Comparison of ENCODE assay signal across 10 cellular contexts in the genomic region with DNA sequence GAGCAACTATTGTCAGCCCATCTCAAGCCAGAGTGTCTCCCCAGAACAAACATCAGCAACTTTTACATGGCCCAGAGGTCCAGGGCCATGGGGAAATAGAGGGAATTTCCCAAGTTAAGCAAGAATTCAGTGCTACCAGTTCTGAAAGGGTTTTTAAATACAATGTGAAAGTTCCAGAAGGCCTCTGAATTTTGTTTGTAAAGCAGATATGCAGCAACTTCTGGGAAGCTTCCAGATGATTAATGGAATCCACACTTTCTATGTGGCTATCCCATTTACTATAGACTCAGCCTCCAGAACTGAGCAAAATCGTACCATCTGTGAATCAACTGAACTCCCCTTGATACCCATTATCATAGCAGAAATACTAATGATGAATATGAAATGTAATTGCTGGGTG.
DNase-seq lines count a peak whose midpoint lies in the region; ATAC-seq and TF ChIP-seq lines count a peak whose summit lies in the region.
"Had no signal": no experiment of that assay in that cellular context is flagged by ENCODE, and none has a peak within 500 bp of the region (broad histone marks: within the 10 kb centered on the region; RNA-seq: fewer than 3 reads in every experiment).

No MANE protein-coding gene starts in this region.

- H3K27me3 Mint-ChIP-seq in MCF 10A (ENCODE audit: insufficient read depth, unreplicated experiment): no peaks in the 10 kb centered on the region
- H3K27me3 Mint-ChIP-seq in neural progenitor cell (ENCODE audit: insufficient read depth, low read depth): peaks cover 4% of the 10 kb centered on the region
- H3K27me3 Mint-ChIP-seq in endodermal cell (ENCODE audit: insufficient read depth): no peaks in the 10 kb centered on the region

- TF ChIP-seq CTCF in GM10248 (IDR thresholded peaks at IDR 0.05; ENCODE audit: control extremely low read depth, extremely low read depth, low read depth, missing control alignments): no peak
- TF ChIP-seq CTCF in MCF 10A (IDR thresholded peaks at IDR 0.05; ENCODE audit: unreplicated experiment): no peak
- no peak for TF ChIP-seq CTCF in neural progenitor cell (IDR thresholded peaks at IDR 0.05)
- no peak for TF ChIP-seq CTCF in endodermal cell (conservative IDR thresholded peaks at IDR 0.05)
- TF ChIP-seq CTCF in dorsolateral prefrontal cortex (IDR thresholded peaks at IDR 0.05 in 54 of 56, conservative IDR thresholded peaks at IDR 0.05 in 2 of 56; ENCODE audit: low read depth in 1 of 56, partially characterized antibody in 56 of 56): no peak

- ATAC-seq in HG02678 (IDR thresholded peaks at IDR 0.05; ENCODE audit: unreplicated experiment) (peak; percentile 76), HG03175 (IDR thresholded peaks at IDR 0.05; ENCODE audit: unreplicated experiment) (no peak)

- H3K9me3 Mint-ChIP-seq in MCF 10A (ENCODE audit: unreplicated experiment) (no peaks in the 10 kb centered on the region), neural progenitor cell (peaks cover 3% of the 10 kb centered on the region), endodermal cell (peaks cover 8% of the 10 kb centered on the region)

- H3K4me2 ChIP-seq in neural progenitor cell: peak overlapping the region; percentile 27

- POLR2A ChIA-PET in GM10248 (lab: Yijun Ruan, JAX) (no interaction called here), MCF 10A (lab: Yijun Ruan, JAX) (interaction anchor here (1.1 to 3.0 kb wide), 4 partner anchors 10 to 35 kb away, joined by 3 to 12 read pairs (median 6); no protein-coding TSS in a partner anchor)

- no peak overlapping the region for H2AFZ ChIP-seq in neural progenitor cell (replicated peaks)
- H2AFZ ChIP-seq: parathyroid adenoma had no signal

- H3K9ac ChIP-seq in neural progenitor cell (no peak overlapping the region), endodermal cell (ENCODE audit: extremely low read depth, low read length, poor library complexity, severe bottlenecking) (no peak overlapping the region)
- H3K9ac ChIP-seq: parathyroid adenoma had no signal

- H3K9me3 ChIP-seq in neural progenitor cell (ENCODE audit: low read depth): no peaks in the 10 kb centered on the region
- no peaks in the 10 kb centered on the region for H3K9me3 ChIP-seq in endodermal cell (ENCODE audit: control insufficient read depth, low read length)

- H3K27ac Mint-ChIP-seq in MCF 10A (ENCODE audit: low read depth, unreplicated experiment) (peak overlapping the region; percentile 86), neural progenitor cell (no peak overlapping the region), endodermal cell (no peak overlapping the region)
- H3K27ac Mint-ChIP-seq: stimulated activated naive CD8-positive, alpha-beta T cell treated with anti-CD3 and anti-CD28 coated beads, Interleukin-15, Interleukin-2, amounts not matched to agents 100 ng/mL and 50 ng/mL, for 24 hours had no signal

- no peaks in the 10 kb centered on the region for H4K20me1 ChIP-seq in neural progenitor cell (ENCODE audit: low read depth)

- H3K79me2 ChIP-seq in neural progenitor cell (ENCODE audit: low read depth): no peaks in the 10 kb centered on the region
- H3K79me2 ChIP-seq: parathyroid adenoma had no signal

- peaks cover 9% of the 10 kb centered on the region for H3F3A ChIP-seq in neural progenitor cell (ENCODE audit: low read depth)

- H3K36me3 ChIP-seq in neural progenitor cell (no peaks in the 10 kb centered on the region), endodermal cell (ENCODE audit: control insufficient read depth, insufficient read depth, low read length) (no peaks in the 10 kb centered on the region)

- 100% methylated on average over 1 of the region's 1 CpG; no CpG with 5 or more reads in 1 of the 2 experiments for WGBS in endodermal cell (ENCODE audit: insufficient coverage in 1 of 2, insufficient read length in 1 of 2), 2 experiments

- intact Hi-C loops in MCF 10A (cut with micrococcal nuclease) (no loop called here), dorsolateral prefrontal cortex (cut with DNase I) (no loop called here)

- H3K4me3 ChIP-seq in neural progenitor cell: no peak overlapping the region
- H3K4me3 ChIP-seq in endodermal cell (ENCODE audit: low read length): no peak overlapping the region
- H3K4me3 ChIP-seq in dorsolateral prefrontal cortex: no peak overlapping the region

- H3K4me3 Mint-ChIP-seq in MCF 10A (ENCODE audit: unreplicated experiment) (no peak overlapping the region), neural progenitor cell (no peak overlapping the region), endodermal cell (no peak overlapping the region)
- H3K4me3 Mint-ChIP-seq: stimulated activated naive CD8-positive, alpha-beta T cell treated with anti-CD3 and anti-CD28 coated beads, Interleukin-15, Interleukin-2, amounts not matched to agents 100 ng/mL and 50 ng/mL, for 24 hours had no signal

- peaks cover 37% of the 10 kb centered on the region for H3K4me1 Mint-ChIP-seq in MCF 10A (ENCODE audit: insufficient read depth, unreplicated experiment)
- H3K4me1 Mint-ChIP-seq in neural progenitor cell: peaks cover 21% of the 10 kb centered on the region
- peaks cover 21% of the 10 kb centered on the region for H3K4me1 Mint-ChIP-seq in endodermal cell

- no peaks in the 10 kb centered on the region for H3K36me3 Mint-ChIP-seq in MCF 10A (ENCODE audit: insufficient read depth, unreplicated experiment)
- no peaks in the 10 kb centered on the region for H3K36me3 Mint-ChIP-seq in neural progenitor cell
- H3K36me3 Mint-ChIP-seq in endodermal cell (ENCODE audit: low read depth): no peaks in the 10 kb centered on the region

- DNase-seq in GM10248 (ENCODE audit: extremely low spot score): peak; percentile 27
- DNase-seq in MCF 10A (ENCODE audit: unreplicated experiment): peak; percentile 71
- no peak for DNase-seq in neural progenitor cell (ENCODE audit: low spot score)
- DNase-seq in NCI-H1694 (lab: John Stamatoyannopoulos, UW): no peak
- DNase-seq in endodermal cell: no peak
- DNase-seq in dorsolateral prefrontal cortex: no peak

- peaks cover 17% of the 10 kb centered on the region for H3K4me1 ChIP-seq in neural progenitor cell
- H3K4me1 ChIP-seq in endodermal cell (ENCODE audit: control insufficient read depth, insufficient read depth, low read length): peaks cover 5% of the 10 kb centered on the region
- H3K4me1 ChIP-seq: parathyroid adenoma had no signal

- peak overlapping the region; percentile 76 for H3K27ac ChIP-seq in neural progenitor cell
- no peak overlapping the region for H3K27ac ChIP-seq in endodermal cell (ENCODE audit: low read depth, low read length)
- H3K27ac ChIP-seq in dorsolateral prefrontal cortex: peak overlapping the region in 10 of 59 donors; percentile 9 to 48 (median 24)
- H3K27ac ChIP-seq: parathyroid adenoma had no signal

- H3K27me3 ChIP-seq in neural progenitor cell (no peaks in the 10 kb centered on the region), endodermal cell (ENCODE audit: control insufficient read depth, insufficient read depth, low read length, poor library complexity, severe bottlenecking) (no peaks in the 10 kb centered on the region), dorsolateral prefrontal cortex (no peaks in the 10 kb centered on the region)

- BruUV-seq in MCF 10A (replicated peaks; lab: Mats Ljungman, UMichigan): no TSS peak

- CTCF ChIA-PET in GM10248 (lab: Yijun Ruan, JAX): interaction anchor here (0.6 to 2.5 kb wide), 4 partner anchors 10 to 27 kb away, joined by 3 to 8 read pairs (median 5); no protein-coding TSS in a partner anchor
- CTCF ChIA-PET in MCF 10A (lab: Yijun Ruan, JAX): interaction anchor here (0.6 to 1.3 kb wide), 3 partner anchors 9 to 324 kb away, joined by 3 to 4 read pairs (median 3); no protein-coding TSS in a partner anchor

Comparison
In these comparisons a context has a peak if more than half of its experiments do, and no peak if none do; other contexts are left out.
1. DNase-seq: peak in GM10248 (single experiment) and MCF 10A (single experiment); none in neural progenitor cell (single experiment), NCI-H1694 (single experiment), endodermal cell (single experiment) and dorsolateral prefrontal cortex (0 of 10).